Comparison of ENCODE assay signal across 1 cellular context in genomic region chr6:42661540-42662153, GRCh38.
TF ChIP-seq lines count a peak whose summit lies in the region.

No MANE protein-coding gene starts in this region.

TF ChIP-seq in HepG2, 621 proteins besides CTCF, POLR2A, EP300 and RAD21 (continued from another document and continues in another):
- no peak for TF ChIP-seq PATZ1 (CRISPR knock-in tag; IDR thresholded peaks at IDR 0.05)
- no peak for TF ChIP-seq ZNF777 (CRISPR knock-in tag; IDR thresholded peaks at IDR 0.05)
- TF ChIP-seq ZNF781 (CRISPR knock-in tag; IDR thresholded peaks at IDR 0.05; ENCODE audit: borderline replicate concordance, not compliant biosample characterization): no peak
- peak; percentile 17; the same call in 1 of the 2 replicates for TF ChIP-seq THRA (CRISPR knock-in tag; IDR thresholded peaks at IDR 0.05; ENCODE audit: borderline replicate concordance)
- no peak for TF ChIP-seq JDP2 (CRISPR knock-in tag; IDR thresholded peaks at IDR 0.05; ENCODE audit: borderline replicate concordance)
- TF ChIP-seq ZNF740 (CRISPR knock-in tag; IDR thresholded peaks at IDR 0.05): no peak
- TF ChIP-seq TBL1XR1 (IDR thresholded peaks at IDR 0.05; ENCODE audit: borderline replicate concordance, low read length, partially characterized antibody): no peak
- TF ChIP-seq KLF6 (CRISPR knock-in tag; IDR thresholded peaks at IDR 0.05): no peak
- no peak for TF ChIP-seq ZNF878 (CRISPR knock-in tag; IDR thresholded peaks at IDR 0.05)
- TF ChIP-seq ZNF512 (CRISPR knock-in tag; IDR thresholded peaks at IDR 0.05): no peak
- TF ChIP-seq NR0B2 (CRISPR knock-in tag; IDR thresholded peaks at IDR 0.05): no peak
- 0 out of 2 replicates have a peak, but pooled peaks have one; percentile 17 for TF ChIP-seq KAT8 (CRISPR knock-in tag; IDR thresholded peaks at IDR 0.05)
- TF ChIP-seq ETV6 (CRISPR knock-in tag; conservative IDR thresholded peaks at IDR 0.05): no peak
- TF ChIP-seq ZNF3 (CRISPR knock-in tag; IDR thresholded peaks at IDR 0.05): no peak
- TF ChIP-seq SYNCRIP (IDR thresholded peaks at IDR 0.05; ENCODE audit: insufficient read depth, low read depth, low read length): no peak
- TF ChIP-seq ZNF142 (CRISPR knock-in tag; IDR thresholded peaks at IDR 0.05): no peak
- no peak for TF ChIP-seq ARID2 (CRISPR knock-in tag; IDR thresholded peaks at IDR 0.05; ENCODE audit: borderline replicate concordance)
- TF ChIP-seq GFI1 (CRISPR knock-in tag; IDR thresholded peaks at IDR 0.05; ENCODE audit: borderline replicate concordance): no peak
- TF ChIP-seq MATR3 (CRISPR knock-in tag; IDR thresholded peaks at IDR 0.05): no peak
- TF ChIP-seq ZNF782 (CRISPR knock-in tag; IDR thresholded peaks at IDR 0.05; ENCODE audit: borderline replicate concordance): no peak
- TF ChIP-seq SP2 (CRISPR knock-in tag; IDR thresholded peaks at IDR 0.05): no peak
- no peak for TF ChIP-seq ZNF276 (CRISPR knock-in tag; IDR thresholded peaks at IDR 0.05; ENCODE audit: low read depth)
- no peak for TF ChIP-seq ZNF652 (CRISPR knock-in tag; IDR thresholded peaks at IDR 0.05; ENCODE audit: borderline replicate concordance, low read depth)
- no peak for TF ChIP-seq XBP1 (CRISPR knock-in tag; IDR thresholded peaks at IDR 0.05)
- no peak for TF ChIP-seq CC2D1A (CRISPR knock-in tag; IDR thresholded peaks at IDR 0.05)
- no peak for TF ChIP-seq KMT2A (CRISPR knock-in tag; IDR thresholded peaks at IDR 0.05)
- TF ChIP-seq NR2F1 (CRISPR knock-in tag; IDR thresholded peaks at IDR 0.05): no peak
- no peak for TF ChIP-seq ZNF879 (CRISPR knock-in tag; IDR thresholded peaks at IDR 0.05)
- no peak for TF ChIP-seq CBX5 (CRISPR knock-in tag; IDR thresholded peaks at IDR 0.05; ENCODE audit: borderline replicate concordance)
- peak; percentile 92 for TF ChIP-seq ARID3A (IDR thresholded peaks at IDR 0.05; ENCODE audit: low read depth, low read length)
- TF ChIP-seq ZFYVE20 (CRISPR knock-in tag; IDR thresholded peaks at IDR 0.05; ENCODE audit: borderline replicate concordance, low read depth): no peak
- no peak for TF ChIP-seq ZNF263 (CRISPR knock-in tag; IDR thresholded peaks at IDR 0.05)
- TF ChIP-seq ZNF616 (CRISPR knock-in tag; IDR thresholded peaks at IDR 0.05; ENCODE audit: low read depth): no peak
- no peak for TF ChIP-seq FIP1L1 (IDR thresholded peaks at IDR 0.05; ENCODE audit: borderline replicate concordance, insufficient read depth, low read depth, low read length)
- TF ChIP-seq ARNT (IDR thresholded peaks at IDR 0.05): no peak
- TF ChIP-seq SATB2 (CRISPR knock-in tag; IDR thresholded peaks at IDR 0.05): no peak
- TF ChIP-seq ZSCAN31 (CRISPR knock-in tag; IDR thresholded peaks at IDR 0.05; ENCODE audit: low read depth): 0 out of 2 replicates have a peak, but pooled peaks have one; percentile 42
- TF ChIP-seq REL (CRISPR knock-in tag; conservative IDR thresholded peaks at IDR 0.05): no peak
- no peak for TF ChIP-seq ZNF605 (CRISPR knock-in tag; IDR thresholded peaks at IDR 0.05)
- TF ChIP-seq ZNF543 (CRISPR knock-in tag; IDR thresholded peaks at IDR 0.05): no peak
- TF ChIP-seq ZSCAN9 (CRISPR knock-in tag; IDR thresholded peaks at IDR 0.05; ENCODE audit: borderline replicate concordance): 0 out of 2 replicates have a peak, but pooled peaks have one; percentile 26
- TF ChIP-seq JUND (CRISPR knock-in tag; IDR thresholded peaks at IDR 0.05): no peak
- no peak for TF ChIP-seq ZNF331 (CRISPR knock-in tag; IDR thresholded peaks at IDR 0.05)
- peak in 1 of 2 experiments; percentile 58; a peak in 1 of 4 replicates for TF ChIP-seq KLF16 (CRISPR knock-in tag; IDR thresholded peaks at IDR 0.05)
- no peak for TF ChIP-seq GTF3A (CRISPR knock-in tag; conservative IDR thresholded peaks at IDR 0.05)
- no peak for TF ChIP-seq ZNF382 (CRISPR knock-in tag; IDR thresholded peaks at IDR 0.05; ENCODE audit: borderline replicate concordance)
- TF ChIP-seq FOSL1 (CRISPR knock-in tag; IDR thresholded peaks at IDR 0.05; ENCODE audit: borderline replicate concordance): no peak
- TF ChIP-seq ZBTB46 (CRISPR knock-in tag; IDR thresholded peaks at IDR 0.05; ENCODE audit: borderline replicate concordance): no peak
- no peak for TF ChIP-seq ATF7 (IDR thresholded peaks at IDR 0.05)
- no peak for TF ChIP-seq ATF7 (CRISPR knock-in tag; IDR thresholded peaks at IDR 0.05)
- no peak for TF ChIP-seq TCF7 (IDR thresholded peaks at IDR 0.05; ENCODE audit: low read depth)
